Comparison of ENCODE assay signal across 1 cellular context in genomic region chr9:124415102-124415851, GRCh38.
A peak's percentile ranks its signal among the peaks of the same experiment; 100 is the strongest.
TF ChIP-seq lines count a peak whose summit lies in the region.

Gene PSMB7 (minus strand): TSS chr9:124415442. CDS start chr9:124415425, 17 bp downstream.

TF ChIP-seq in K562, 482 proteins besides CTCF, POLR2A, EP300 and RAD21 (continued from another document and continues in another):
- TF ChIP-seq RERE (CRISPR knock-in tag; IDR thresholded peaks at IDR 0.05; ENCODE audit: borderline replicate concordance) = no peak
- TF ChIP-seq SETDB1 (IDR thresholded peaks at IDR 0.05; ENCODE audit: low read length) = no peak
- TF ChIP-seq SUPT5H (IDR thresholded peaks at IDR 0.05) = peak; percentile 91
- peak; percentile 73 to 91; a peak in 3 of 4 replicates for TF ChIP-seq HDAC1 (IDR thresholded peaks at IDR 0.05)
- TF ChIP-seq ERF (CRISPR knock-in tag; IDR thresholded peaks at IDR 0.05) = 0 out of 2 replicates have a peak, but pooled peaks have one; percentile 35
- peak; percentile 96 for TF ChIP-seq ELF1 (tag; IDR thresholded peaks at IDR 0.05)
- TF ChIP-seq RUNX1 (IDR thresholded peaks at IDR 0.05; ENCODE audit: low read depth) = no peak
- no peak for TF ChIP-seq TFE3 (CRISPR knock-in tag; IDR thresholded peaks at IDR 0.05)
- TF ChIP-seq MLLT1 (IDR thresholded peaks at IDR 0.05) = peak in 1 of 2 experiments; percentile 24; a peak in 1 of 4 replicates
- TF ChIP-seq CTBP1 (IDR thresholded peaks at IDR 0.05; ENCODE audit: borderline replicate concordance) = peak; percentile 67; the same call in 1 of the 2 replicates
- TF ChIP-seq KDM4B (IDR thresholded peaks at IDR 0.05; ENCODE audit: borderline replicate concordance in 2 of 2, low read depth in 1 of 2) = peak in 1 of 2 experiments; percentile 91; a peak in 1 of 4 replicates
- TF ChIP-seq RFX1 (IDR thresholded peaks at IDR 0.05) = peak; percentile 85
- TF ChIP-seq ZBTB9 (CRISPR knock-in tag; IDR thresholded peaks at IDR 0.05) = 0 out of 2 replicates have a peak, but pooled peaks have one; percentile 23
- TF ChIP-seq DDX20 (tag; IDR thresholded peaks at IDR 0.05; ENCODE audit: low read depth) = no peak
- no peak for TF ChIP-seq ZNF408 (CRISPR knock-in tag; IDR thresholded peaks at IDR 0.05; ENCODE audit: low read depth)
- TF ChIP-seq RBM14 (IDR thresholded peaks at IDR 0.05; ENCODE audit: borderline replicate concordance, insufficient read depth, low read depth, low read length) = no peak
- TF ChIP-seq ZBTB7A (IDR thresholded peaks at IDR 0.05; ENCODE audit: borderline replicate concordance, control insufficient read depth, low read depth, low read length) = no peak
- TF ChIP-seq EHMT2 (IDR thresholded peaks at IDR 0.05) = peak; percentile 54; the same call in 1 of the 2 replicates
- TF ChIP-seq MAFG (tag; conservative IDR thresholded peaks at IDR 0.05) = peak; percentile 53
- peak; percentile 76; the same call in 1 of the 2 replicates for TF ChIP-seq FOXK1 (CRISPR knock-in tag; IDR thresholded peaks at IDR 0.05; ENCODE audit: borderline replicate concordance)
- TF ChIP-seq RBM15 (IDR thresholded peaks at IDR 0.05; ENCODE audit: insufficient read depth, low read length) = no peak
- no peak for TF ChIP-seq NCOA6 (IDR thresholded peaks at IDR 0.05)
- peak; percentile 17 for TF ChIP-seq MAX (CRISPR knock-in tag; IDR thresholded peaks at IDR 0.05)
- peak; percentile 91 for TF ChIP-seq CXXC5 (CRISPR knock-in tag; IDR thresholded peaks at IDR 0.05)
- TF ChIP-seq PHTF2 (CRISPR knock-in tag; IDR thresholded peaks at IDR 0.05) = no peak
- TF ChIP-seq MBD2 (IDR thresholded peaks at IDR 0.05; ENCODE audit: borderline replicate concordance, low read depth) = peak; percentile 58; the same call in 1 of the 2 replicates
- peak; percentile 83 for TF ChIP-seq HCFC1 (IDR thresholded peaks at IDR 0.05; ENCODE audit: low read depth, low read length)
- peak; percentile 56; the same call in 1 of the 2 replicates for TF ChIP-seq STAT5A (IDR thresholded peaks at IDR 0.05; ENCODE audit: borderline replicate concordance, low read length)
- peak; percentile 52; the same call in 1 of the 2 replicates for TF ChIP-seq TOE1 (IDR thresholded peaks at IDR 0.05; ENCODE audit: borderline replicate concordance)
- no peak for TF ChIP-seq TOE1 (CRISPR knock-in tag; IDR thresholded peaks at IDR 0.05; ENCODE audit: borderline replicate concordance, low read depth)
- TF ChIP-seq SPI1 (IDR thresholded peaks at IDR 0.05; ENCODE audit: borderline replicate concordance, low read depth, low read length) = no peak
- peak; percentile 78; the same call in 1 of the 2 replicates for TF ChIP-seq THRB (CRISPR knock-in tag; conservative IDR thresholded peaks at IDR 0.05)
- peak; percentile 47 for TF ChIP-seq EGR1 (conservative IDR thresholded peaks at IDR 0.05)
- peak; percentile 81 for TF ChIP-seq E2F8 (IDR thresholded peaks at IDR 0.05; ENCODE audit: low read depth, partially characterized antibody)
- peak; percentile 83 for TF ChIP-seq FOXM1 (IDR thresholded peaks at IDR 0.05; ENCODE audit: low read depth)
- TF ChIP-seq FOXM1 (CRISPR knock-in tag; IDR thresholded peaks at IDR 0.05; ENCODE audit: low read depth) = no peak
- TF ChIP-seq RBFOX2 (IDR thresholded peaks at IDR 0.05; ENCODE audit: low read depth, low read length) = peak; percentile 92
- TF ChIP-seq PHF21A (IDR thresholded peaks at IDR 0.05; ENCODE audit: borderline replicate concordance, low read depth) = no peak
- TF ChIP-seq IRF9 (tag; IDR thresholded peaks at IDR 0.05) = no peak
- TF ChIP-seq ARNT (IDR thresholded peaks at IDR 0.05) = peak in 1 of 2 experiments; percentile 90; a peak in 2 of 4 replicates
- TF ChIP-seq EWSR1 (IDR thresholded peaks at IDR 0.05; ENCODE audit: borderline replicate concordance, low read depth, partially characterized antibody) = no peak
- TF ChIP-seq ZBTB1 (CRISPR knock-in tag; IDR thresholded peaks at IDR 0.05; ENCODE audit: borderline replicate concordance, low read depth) = no peak
- TF ChIP-seq TAF9B (IDR thresholded peaks at IDR 0.05; ENCODE audit: partially characterized antibody) = peak; percentile 95
- TF ChIP-seq PRPF4 (IDR thresholded peaks at IDR 0.05; ENCODE audit: insufficient read depth, low read depth, low read length, poor library complexity, severe bottlenecking) = no peak
- no peak for TF ChIP-seq NFE2L1 (tag; IDR thresholded peaks at IDR 0.05; ENCODE audit: borderline replicate concordance, low read depth)
- TF ChIP-seq ZNF785 (CRISPR knock-in tag; IDR thresholded peaks at IDR 0.05) = no peak
- no peak for TF ChIP-seq ZNF146 (CRISPR knock-in tag; IDR thresholded peaks at IDR 0.05; ENCODE audit: unreplicated experiment)
- TF ChIP-seq JUN (IDR thresholded peaks at IDR 0.05; ENCODE audit: borderline replicate concordance, low read depth, low read length) = 0 out of 2 replicates have a peak, but pooled peaks have one; percentile 11
- TF ChIP-seq JUN (CRISPR knock-in tag; IDR thresholded peaks at IDR 0.05; ENCODE audit: borderline replicate concordance) = no peak
- peak; percentile 98 for TF ChIP-seq GABPA (tag; conservative IDR thresholded peaks at IDR 0.05; ENCODE audit: low read depth)
